ENCODE assay signal across 10 cellular contexts in genomic region chr4:151226004-151226932, GRCh38. TPM values are rescaled to one million over a fixed set of nuclear protein-coding genes. Genes with fewer than 3 reads are reported as not detected.
DNase-seq lines count a peak whose midpoint lies in the region; ATAC-seq and TF ChIP-seq lines count a peak whose summit lies in the region.
"Had no signal": no experiment of that assay in that cellular context is flagged by ENCODE, and none has a peak within 500 bp of the region (broad histone marks: within the 10 kb centered on the region; RNA-seq: fewer than 3 reads in every experiment).

No MANE protein-coding gene starts in this region.

- peak; percentile 77 for DNase-seq in HS-27A (ENCODE audit: low read depth)
- DNase-seq in dermis blood vessel endothelial cell: peak; percentile 90
- no peak for DNase-seq in lower lobe of right lung
- DNase-seq in suprapubic skin (ENCODE audit: low spot score in 2 of 2): no peak
- no peak for DNase-seq in islet precursor cell
- no peak for DNase-seq in SKM-1 treated with dmso at 0.1 percent for 144 hours (lab: John Stamatoyannopoulos, UW; ENCODE audit: unreplicated experiment)
- DNase-seq in GM13977 (ENCODE audit: low spot score): no peak
- DNase-seq: activated CD8-positive, alpha-beta T cell treated with anti-CD3 and anti-CD28 coated beads for 36 hours; NCI-H510A had no signal

- H3K4me3 ChIP-seq in lower lobe of right lung (peak overlapping the region; percentile 48), suprapubic skin (peak overlapping the region; percentile 49)

- H3K9me3 ChIP-seq in lower lobe of right lung (no peaks in the 10 kb centered on the region), suprapubic skin (no peaks in the 10 kb centered on the region)

- ATAC-seq in lower lobe of right lung (peak in 1 of 2 donors; percentile 53), HG02970 (IDR thresholded peaks at IDR 0.05; ENCODE audit: low FRiP score, unreplicated experiment) (no peak)
- ATAC-seq: activated CD8-positive, alpha-beta T cell treated with anti-CD3 and anti-CD28 coated beads for 36 hours had no signal

- 46% methylated on average over 10 of the region's 10 CpGs for WGBS in suprapubic skin

- intact Hi-C loops in lower lobe of right lung (cut with DNase I): no loop called here

- TF ChIP-seq EP300 in suprapubic skin (IDR thresholded peaks at IDR 0.05): no peak

- H3K27ac ChIP-seq in lower lobe of right lung (peak overlapping the region; percentile 77), suprapubic skin (peak overlapping the region; percentile 80)

- H3K4me1 ChIP-seq in lower lobe of right lung (peaks cover 10% of the 10 kb centered on the region), suprapubic skin (peaks cover 23% of the 10 kb centered on the region)

- no peaks in the 10 kb centered on the region for H3K36me3 ChIP-seq in lower lobe of right lung
- no peaks in the 10 kb centered on the region for H3K36me3 ChIP-seq in suprapubic skin

- in situ Hi-C loops in GM13977 (cut with MboI; ENCODE audit: low pct_unique_long_range_greater_than_20kb, low sequenced_read_pairs, unreplicated experiment): no loop called here

- TF ChIP-seq CTCF in lower lobe of right lung (IDR thresholded peaks at IDR 0.05): no peak
- TF ChIP-seq CTCF in suprapubic skin (IDR thresholded peaks at IDR 0.05): no peak
- TF ChIP-seq CTCF in GM13977 (IDR thresholded peaks at IDR 0.05; ENCODE audit: extremely low read depth, insufficient read depth, missing control alignments): no peak

- TF ChIP-seq POLR2A in suprapubic skin (IDR thresholded peaks at IDR 0.05): no peak

- no peaks in the 10 kb centered on the region for H3K27me3 ChIP-seq in lower lobe of right lung (ENCODE audit: low read depth)
- H3K27me3 ChIP-seq in suprapubic skin: no peaks in the 10 kb centered on the region

RNA-seq across cellular contexts. Expression of gene PRSS48, which starts 50.7 kb away (rescaled TPM):
- total RNA-seq in dermis blood vessel endothelial cell: not detected in 2 replicates
- total RNA-seq in lower lobe of right lung: not detected
- not detected for total RNA-seq in suprapubic skin
- total RNA-seq: activated CD8-positive, alpha-beta T cell treated with anti-CD3 and anti-CD28 coated beads for 36 hours had no signal

Comparison
In these comparisons a context has a peak if more than half of its experiments do, and no peak if none do; other contexts are left out.
1. DNase-seq: peak in HS-27A (single experiment) and dermis blood vessel endothelial cell (single experiment); none in lower lobe of right lung (single experiment), suprapubic skin (0 of 2), islet precursor cell (single experiment), SKM-1 treated with dmso at 0.1 percent for 144 hours (single experiment) and GM13977 (single experiment).